ENCODE assay signal across 10 cellular contexts in genomic region chr14:102279688-102280348, GRCh38. TPM values are rescaled to one million over a fixed set of nuclear protein-coding genes. Genes with fewer than 3 reads are reported as not detected.
DNase-seq lines count a peak whose midpoint lies in the region; ATAC-seq and TF ChIP-seq lines count a peak whose summit lies in the region.
"Had no signal": no experiment of that assay in that cellular context is flagged by ENCODE, and none has a peak within 500 bp of the region (broad histone marks: within the 10 kb centered on the region; RNA-seq: fewer than 3 reads in every experiment).

No MANE protein-coding gene starts in this region.

- H3K27me3 ChIP-seq in mammary epithelial cell (ENCODE audit: insufficient read depth, low read length) (no peaks in the 10 kb centered on the region), mesendoderm (ENCODE audit: insufficient read depth, low read length, poor library complexity) (no peaks in the 10 kb centered on the region), psoas muscle (ENCODE audit: insufficient read depth in 3 of 3, low read length in 2 of 3) (no peaks in the 10 kb centered on the region), left ventricle myocardium inferior (ENCODE audit: low read depth) (no peaks in the 10 kb centered on the region)

- no peak overlapping the region for H2BK15ac ChIP-seq in mesendoderm (replicated peaks; ENCODE audit: low read depth)

- peaks cover 63% of the 10 kb centered on the region for H3K4me1 ChIP-seq in mammary epithelial cell (ENCODE audit: insufficient read depth, low read length)
- no peaks in the 10 kb centered on the region for H3K4me1 ChIP-seq in mesendoderm (ENCODE audit: control insufficient read depth, low read depth, low read length)
- peaks cover 9% of the 10 kb centered on the region for H3K4me1 ChIP-seq in psoas muscle
- H3K4me1 ChIP-seq in left ventricle myocardium inferior, result peaks cover 24% of the 10 kb centered on the region

- in situ Hi-C loops in mammary epithelial cell (cut with MboI; ENCODE audit: low sequenced_read_pairs in 2 of 2), result no loop called here

- H3K36me3 ChIP-seq in mammary epithelial cell (ENCODE audit: insufficient read depth, low read length) (peaks cover 18% of the 10 kb centered on the region), mesendoderm (ENCODE audit: control insufficient read depth, insufficient read depth, low read length) (no peaks in the 10 kb centered on the region), psoas muscle (ENCODE audit: insufficient read depth in 1 of 2, low read depth in 1 of 2) (no peaks in the 10 kb centered on the region), left ventricle myocardium inferior (peaks cover 17% of the 10 kb centered on the region)

- no peak overlapping the region for H3K4ac ChIP-seq in mesendoderm (ENCODE audit: low read depth, low read length)

- peak overlapping the region; percentile 80 for H3K9ac ChIP-seq in mammary epithelial cell (ENCODE audit: insufficient read depth, low read length)
- no peak overlapping the region for H3K9ac ChIP-seq in mesendoderm (ENCODE audit: low read length)

- no peaks in the 10 kb centered on the region for H4K20me1 ChIP-seq in mammary epithelial cell (ENCODE audit: insufficient read depth, low read length)

- H2BK120ac ChIP-seq in mesendoderm (ENCODE audit: low read depth, low read length), result no peak overlapping the region

- no peak overlapping the region for H4K5ac ChIP-seq in mesendoderm (ENCODE audit: low read length)

- H3K4me3 ChIP-seq in AG10803 (ENCODE audit: low read length) (no peak overlapping the region), mammary epithelial cell (replicated peaks in 1 of 3; ENCODE audit: insufficient read depth in 1 of 3, low read depth in 2 of 3, low read length in 3 of 3) (no peak overlapping the region), mesendoderm (ENCODE audit: low read length) (no peak overlapping the region), psoas muscle (no peak overlapping the region), left ventricle myocardium inferior (no peak overlapping the region)

- H3K23ac ChIP-seq in mesendoderm (ENCODE audit: low read length), result no peak overlapping the region

- BruUV-seq in mammary epithelial cell (replicated peaks; lab: Mats Ljungman, UMichigan), result no TSS peak

- no peak overlapping the region for H3K56ac ChIP-seq in mesendoderm (ENCODE audit: low read length)

- H3K79me1 ChIP-seq in mesendoderm (ENCODE audit: low read length), result no peaks in the 10 kb centered on the region

- 2% methylated on average over 8 of the region's 8 CpGs for WGBS in mammary epithelial cell (ENCODE audit: low coverage, missing lambda C conversion rate)
- no CpG with 5 or more reads among the region's 8 CpGs for WGBS in mesendoderm (ENCODE audit: extremely low coverage, insufficient coverage, low lambda C conversion rate)
- WGBS in psoas muscle, 3 donors, result 82 to 85% (median 84%) methylated on average over 8 of the region's 8 CpGs

- H3K18ac ChIP-seq in mesendoderm (ENCODE audit: low read length), result no peak overlapping the region

- H2BK5ac ChIP-seq in mesendoderm (ENCODE audit: low read length), result no peak overlapping the region

- TF ChIP-seq CTCF in AG10803 (conservative IDR thresholded peaks at IDR 0.05; ENCODE audit: low read length) (no peak), mammary epithelial cell (conservative IDR thresholded peaks at IDR 0.05 in 1 of 2, IDR thresholded peaks at IDR 0.05 in 1 of 2; ENCODE audit: extremely low read depth in 1 of 2, insufficient read depth in 1 of 2, low read depth in 1 of 2, low read length in 2 of 2) (no peak), psoas muscle (IDR thresholded peaks at IDR 0.05) (no peak), left ventricle myocardium inferior (IDR thresholded peaks at IDR 0.05; ENCODE audit: borderline replicate concordance) (no peak)

- CTCF ChIA-PET in mammary epithelial cell (lab: Charles Lee; ENCODE audit: low non-redundant PET), result no interaction called here

- H3K79me2 ChIP-seq in mammary epithelial cell (ENCODE audit: insufficient read depth, low read length) (peaks cover 12% of the 10 kb centered on the region), mesendoderm (ENCODE audit: control insufficient read depth, insufficient read depth, low read length) (no peaks in the 10 kb centered on the region)

- DNase-seq in AG10803 (ENCODE audit: low read depth) (peak; percentile 100), HT-29 (ENCODE audit: low spot score) (peak; percentile 56), mammary epithelial cell (peak; percentile 98), mesendoderm (peak; percentile 15), SHP77 (lab: John Stamatoyannopoulos, UW) (no peak), psoas muscle (no peak), left ventricle myocardium inferior (no peak)
- no peak for DNase-seq in activated CD8-positive, alpha-beta memory T cell treated with anti-CD3 and anti-CD28 coated beads for 24 hours
- DNase-seq: cerebellar nuclear complex, NCI-H1092 had no signal

- peak overlapping the region; percentile 23 for H2AFZ ChIP-seq in mammary epithelial cell (ENCODE audit: low read depth, low read length)

- no peak overlapping the region for H2AK5ac ChIP-seq in mesendoderm (ENCODE audit: low read length)

- H3K9me3 ChIP-seq in mammary epithelial cell (replicated peaks; ENCODE audit: insufficient read depth, low read length) (peaks cover 3% of the 10 kb centered on the region), psoas muscle (no peaks in the 10 kb centered on the region), left ventricle myocardium inferior (replicated peaks) (peaks cover 4% of the 10 kb centered on the region)

- no peak overlapping the region for H4K8ac ChIP-seq in mesendoderm (ENCODE audit: low read depth, low read length)

- no peak for ATAC-seq in psoas muscle

- intact Hi-C loops in mammary epithelial cell (cut with micrococcal nuclease) (loop anchor here (1.0 to 5.0 kb wide), 5 partner anchors 13 to 43 kb away; partner anchors contain the start of gene MOK), psoas muscle (cut with DNase I) (no loop called here), left ventricle myocardium inferior (cut with micrococcal nuclease) (no loop called here)

- H3K4me2 ChIP-seq in mammary epithelial cell (ENCODE audit: insufficient read depth, low read depth, low read length) (peak overlapping the region; percentile 64), mesendoderm (ENCODE audit: low read length) (no peak overlapping the region)

- dilution Hi-C loops in mammary epithelial cell (cut with HindIII; ENCODE audit: low sequenced_read_pairs), result no loop called here

- H3K27ac ChIP-seq in mammary epithelial cell (ENCODE audit: insufficient read depth, low read depth, low read length) (peak overlapping the region; percentile 94), mesendoderm (ENCODE audit: low read depth, low read length) (no peak overlapping the region), psoas muscle (no peak overlapping the region), left ventricle myocardium inferior (replicated peaks) (no peak overlapping the region)

RNA-seq across cellular contexts. Expression of gene MOK, which starts 25.1 kb away (rescaled TPM):
- total RNA-seq in HT-29 (2014; rRNA removed; shearing (Covaris generic)), result 6.0 and 7.2 TPM in 2 replicates
- total RNA-seq in mammary epithelial cell, result 10 to 100 TPM; 41.6 to 49.0 TPM
- polyA plus RNA-seq in mammary epithelial cell, result 38.3 TPM
- polyA minus RNA-seq in mammary epithelial cell, result 9.1 TPM
- polyA plus RNA-seq in mesendoderm (2013, experiment 1 of 2), result 3.2 TPM
- polyA plus RNA-seq in mesendoderm (2013, experiment 2 of 2), result 2.7 TPM
- total RNA-seq in psoas muscle, result 1 to 10 TPM; 1.8 to 3.4 (median 2.1) TPM
- polyA plus RNA-seq in psoas muscle, result 10 to 100 TPM in 1 of 3 donors, 1 to 10 TPM in 2; 3.4 to 11.1 (median 4.5) TPM
- 12.2 TPM for total RNA-seq in left ventricle myocardium inferior

RNA-seq across cellular contexts. Expression of gene ZNF839, which starts 39.7 kb away (rescaled TPM):
- total RNA-seq in HT-29 (2014; rRNA removed; shearing (Covaris generic)), result 2.7 and 4.0 TPM in 2 replicates
- total RNA-seq in mammary epithelial cell, result 10 to 100 TPM; 12.0 to 14.1 TPM
- 8.3 TPM for polyA plus RNA-seq in mammary epithelial cell
- 17.3 TPM for polyA minus RNA-seq in mammary epithelial cell
- polyA plus RNA-seq in mesendoderm (2013, experiment 1 of 2), result 5.3 TPM
- polyA plus RNA-seq in mesendoderm (2013, experiment 2 of 2), result 5.9 TPM
- total RNA-seq in psoas muscle, result 10 to 100 TPM in 3 of 4 donors, 1 to 10 TPM in 1; 8.5 to 18.2 (median 12.3) TPM
- polyA plus RNA-seq in psoas muscle, result 1 to 10 TPM; 4.6 to 10.0 (median 7.2) TPM
- 6.9 TPM for total RNA-seq in left ventricle myocardium inferior

Comparison
In these comparisons a context has a peak if more than half of its experiments do, and no peak if none do; other contexts are left out.
1. DNase-seq: peak in AG10803 (single experiment), HT-29 (single experiment), mammary epithelial cell (single experiment) and mesendoderm (single experiment); none in activated CD8-positive, alpha-beta memory T cell treated with anti-CD3 and anti-CD28 coated beads for 24 hours (single experiment), SHP77 (0 of 2), psoas muscle (0 of 2) and left ventricle myocardium inferior (single experiment).